In genomic region chr2:145538661-145539319, GRCh38 we compare ENCODE assay signal across 20 cellular contexts.
"Had no signal": no experiment of that assay in that cellular context is flagged by ENCODE, and none has a peak within 500 bp of the region (broad histone marks: within the 10 kb centered on the region; RNA-seq: fewer than 3 reads in every experiment).

No MANE protein-coding gene starts in this region.

- DNase-seq: activated CD4-positive, alpha-beta memory T cell treated with anti-CD3 and anti-CD28 coated beads for 36 hours; activated CD4-positive, alpha-beta T cell treated with anti-CD3 and anti-CD28 coated beads, Interleukin-2, amount 10 ng/mL, durations not matched to agents 7 days and 5 days; activated CD4-positive, CD25-positive, alpha-beta regulatory T cell; activated gamma-delta T cell treated with Interleukin-2 at 50 U/mL for 16 hours; activated naive CD4-positive, alpha-beta T cell treated with anti-CD3 and anti-CD28 coated beads, Interleukin-2, amount 50 U/mL, for 16 hours; activated naive CD8-positive, alpha-beta T cell treated with anti-CD3 and anti-CD28 coated beads, Interleukin-2, amount 10 ng/mL, durations not matched to agents 7 days and 5 days; activated T-cell treated with anti-CD3 and anti-CD28 coated beads, Interleukin-2, amount 50 U/mL, for 72 hours; amygdala; NCI-H1092; NCI-H1417; NCI-H1694; NCI-H2029; NCI-H446; NCI-H524; PC-3; SHP77 treated with DMSO at 0.1 percent for 48 hours; T-cell; T-helper 2 cell; T1000 had no signal

- ATAC-seq: activated T-cell treated with anti-CD3 and anti-CD28 coated beads, Interleukin-2, amount 50 U/mL, for 72 hours; PC-3; T-cell had no signal

- H3K9ac ChIP-seq: KMS-11 had no signal
